9 cellular contexts compared by ENCODE assay signal in the genomic region with DNA sequence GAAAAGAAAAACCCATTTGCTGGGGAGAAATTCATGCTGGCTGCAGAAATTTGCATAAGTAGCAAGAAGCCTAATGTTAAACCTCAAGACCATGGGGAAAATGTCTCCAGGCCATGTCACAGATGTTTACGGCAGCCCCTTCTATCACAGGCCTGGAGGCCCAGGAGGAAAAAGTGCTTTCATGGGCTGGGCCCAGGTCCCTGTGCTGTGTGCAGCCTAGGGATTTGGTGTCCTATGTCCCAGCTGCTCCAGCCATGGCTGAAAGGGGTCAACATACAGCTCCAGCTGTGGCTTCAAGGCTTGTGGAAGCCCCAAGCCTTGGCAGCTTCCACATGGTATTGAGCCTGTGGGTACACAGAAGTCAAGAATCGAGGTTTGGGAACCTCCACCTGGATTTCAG.
"Had no signal": no experiment of that assay in that cellular context is flagged by ENCODE, and none has a peak within 500 bp of the region (broad histone marks: within the 10 kb centered on the region; RNA-seq: fewer than 3 reads in every experiment).

No MANE protein-coding gene starts in this region.

- H3K27me3 Mint-ChIP-seq: IgD-negative memory B cell had no signal

- H3K27ac Mint-ChIP-seq: IgD-negative memory B cell had no signal

- H3K4me3 Mint-ChIP-seq: IgD-negative memory B cell had no signal

- DNase-seq: IMR-90, Karpas-422, KBM-7, KG1 had no signal

- H3K9ac ChIP-seq: KMS-11 had no signal

- FAIRE-seq: HepG2, HTR-8/SVneo had no signal

- H3K4me1 Mint-ChIP-seq: IgD-negative memory B cell had no signal

- H3K4me2 ChIP-seq: KMS-11 had no signal

- ATAC-seq: HepG2 had no signal

- H3K36me3 Mint-ChIP-seq: IgD-negative memory B cell had no signal

- H3K27ac ChIP-seq: HL-60, KMS-11 had no signal
